ENCODE assay signal across 11 cellular contexts in genomic region chr16:55470533-55471371, GRCh38. TPM values are rescaled to one million over a fixed set of nuclear protein-coding genes. Genes with fewer than 3 reads are reported as not detected.
DNase-seq lines count a peak whose midpoint lies in the region; ATAC-seq, FAIRE-seq and TF ChIP-seq lines count a peak whose summit lies in the region.
"Had no signal": no experiment of that assay in that cellular context is flagged by ENCODE, and none has a peak within 500 bp of the region (broad histone marks: within the 10 kb centered on the region; RNA-seq: fewer than 3 reads in every experiment).

No MANE protein-coding gene starts in this region.

- H3K4me2 ChIP-seq in Karpas-422 (ENCODE audit: low read depth, low read length, poor library complexity, severe bottlenecking): no peak overlapping the region

- H3K9me2 ChIP-seq in Karpas-422 (replicated peaks; ENCODE audit: insufficient read depth, low read length): no peaks in the 10 kb centered on the region

- no peak for ATAC-seq in HG03280 (IDR thresholded peaks at IDR 0.05; ENCODE audit: unreplicated experiment)

- no peak overlapping the region for H2AFZ ChIP-seq in Karpas-422 (ENCODE audit: low read length)

- H3K27me3 ChIP-seq in Karpas-422 (ENCODE audit: low read length): no peaks in the 10 kb centered on the region

- no peaks in the 10 kb centered on the region for H3K79me2 ChIP-seq in Karpas-422 (ENCODE audit: low read length)

- no peaks in the 10 kb centered on the region for H3K9me3 ChIP-seq in mesodermal cell (ENCODE audit: control insufficient read depth, low read length)
- H3K9me3 ChIP-seq in Karpas-422 (ENCODE audit: low read length): no peaks in the 10 kb centered on the region

- peak; percentile 14 for DNase-seq in ACHN
- peak; percentile 85 to 94 for DNase-seq in NCI-H524 (lab: John Stamatoyannopoulos, UW)
- peak; percentile 76 for DNase-seq in coronary artery (ENCODE audit: low spot score)
- no peak for DNase-seq in HTR-8/SVneo (ENCODE audit: insufficient read length, low spot score)
- DNase-seq in NCI-H1436 (lab: John Stamatoyannopoulos, UW): no peak
- no peak for DNase-seq in Karpas-422
- DNase-seq: NCI-H510A had no signal

- in situ Hi-C loops in ACHN (cut with HindIII; ENCODE audit: low pct_ligation_motif_present, low pct_unique_long_range_greater_than_20kb, low sequenced_read_pairs): no loop called here

- H3K4me1 ChIP-seq in mesodermal cell (ENCODE audit: control insufficient read depth, insufficient read depth, low read length, poor library complexity, severe bottlenecking): peaks cover 33% of the 10 kb centered on the region
- H3K4me1 ChIP-seq in Karpas-422 (ENCODE audit: low read length): no peaks in the 10 kb centered on the region

- no peaks in the 10 kb centered on the region for H4K20me1 ChIP-seq in Karpas-422 (ENCODE audit: insufficient read depth, low read depth, low read length)

- peak overlapping the region in 1 of 2 donors; percentile 69 for H3K27ac ChIP-seq in coronary artery
- H3K27ac ChIP-seq in mesodermal cell (ENCODE audit: low read depth, low read length, severe bottlenecking): peak overlapping the region; percentile 87
- H3K27ac ChIP-seq in Karpas-422 (ENCODE audit: low read length): no peak overlapping the region

- H3K36me3 ChIP-seq in mesodermal cell (ENCODE audit: control insufficient read depth, insufficient read depth, low read length) (no peaks in the 10 kb centered on the region), Karpas-422 (ENCODE audit: insufficient read depth, low read length) (no peaks in the 10 kb centered on the region)

- no peak overlapping the region for H3K9ac ChIP-seq in Karpas-422 (ENCODE audit: low read length)

- TF ChIP-seq CTCF in coronary artery (IDR thresholded peaks at IDR 0.05): no peak

- 39 to 62% methylated on average over 3 to 5 of the region's 7 CpGs for WGBS in mesodermal cell (ENCODE audit: insufficient coverage in 2 of 2), 2 experiments

- FAIRE-seq in HTR-8/SVneo (lab: Jason Lieb, UNC): no peak
- FAIRE-seq: colon had no signal

- H3K4me3 ChIP-seq in coronary artery (no peak overlapping the region), mesodermal cell (ENCODE audit: extremely low read depth, insufficient read depth, low read length, poor library complexity, severe bottlenecking) (no peak overlapping the region), Karpas-422 (ENCODE audit: low read length) (no peak overlapping the region)

RNA-seq across cellular contexts. Expression of gene MMP2, which starts 8.2 kb away (rescaled TPM):
- polyA plus RNA-seq in mesodermal cell (2013, experiment 1 of 2): 766 TPM
- 653 TPM for polyA plus RNA-seq in mesodermal cell (2013, experiment 2 of 2)
- total RNA-seq in Karpas-422 (2014; rRNA removed; shearing (Covaris generic); ENCODE audit: low replicate concordance): not detected in 2 replicates
- polyA plus RNA-seq: CD14-positive monocyte had no signal

RNA-seq across cellular contexts. Expression of gene LPCAT2, which starts 38.1 kb away (rescaled TPM):
- polyA plus RNA-seq in mesodermal cell (2013, experiment 1 of 2): 16.6 TPM
- polyA plus RNA-seq in mesodermal cell (2013, experiment 2 of 2): 14.0 TPM
- total RNA-seq in Karpas-422 (2014; rRNA removed; shearing (Covaris generic); ENCODE audit: low replicate concordance): not detected in 2 replicates

Comparison
In these comparisons a context has a peak if more than half of its experiments do, and no peak if none do; other contexts are left out.
1. DNase-seq: peak in ACHN (single experiment), NCI-H524 (2 of 2) and coronary artery (single experiment); none in HTR-8/SVneo (single experiment), NCI-H1436 (single experiment) and Karpas-422 (single experiment).